Comparison of ENCODE assay signal across 9 cellular contexts in genomic region chr1:164771568-164772350, GRCh38.
DNase-seq lines count a peak whose midpoint lies in the region; ATAC-seq and TF ChIP-seq lines count a peak whose summit lies in the region.
"Had no signal": no experiment of that assay in that cellular context is flagged by ENCODE, and none has a peak within 500 bp of the region (broad histone marks: within the 10 kb centered on the region; RNA-seq: fewer than 3 reads in every experiment).

No MANE protein-coding gene starts in this region.

- no peaks in the 10 kb centered on the region for H4K20me1 ChIP-seq in GM23248 (ENCODE audit: insufficient read depth)

- H3K27me3 ChIP-seq in GM23248 (replicated peaks; ENCODE audit: insufficient read depth): no peaks in the 10 kb centered on the region

- peak overlapping the region; percentile 43 for H2AFZ ChIP-seq in GM23248

- peaks cover 74% of the 10 kb centered on the region for H3F3A ChIP-seq in GM23248 (ENCODE audit: insufficient read depth)

- no peaks in the 10 kb centered on the region for H3K9me3 ChIP-seq in GM23248 (ENCODE audit: low read depth)

- peaks cover 39% of the 10 kb centered on the region for H3K79me2 ChIP-seq in GM23248 (ENCODE audit: insufficient read depth)

- in situ Hi-C loops in GM23248 (cut with MboI): no loop called here

- H3K9me2 ChIP-seq in GM23248 (ENCODE audit: insufficient read depth): no peaks in the 10 kb centered on the region

- WGBS in GM23248 (ENCODE audit: low coverage in 1 of 2, low lambda C conversion rate in 2 of 2, missing lambda C conversion rate in 2 of 2), 2 experiments: 15% methylated on average over 8 of the region's 8 CpGs

- H3K4me2 ChIP-seq in GM23248 (ENCODE audit: unreplicated experiment): peak overlapping the region; percentile 81

- H3K36me3 ChIP-seq in GM23248 (ENCODE audit: low read depth): no peaks in the 10 kb centered on the region

- peak overlapping the region; percentile 60 for H3K9ac ChIP-seq in GM23248

- peak overlapping the region; percentile 92 for H3K27ac ChIP-seq in GM23248

- TF ChIP-seq CTCF in fibroblast of villous mesenchyme (IDR thresholded peaks at IDR 0.05; ENCODE audit: insufficient read depth, low read depth, low read length): no peak

- H3K4me3 ChIP-seq in GM23248: peak overlapping the region; percentile 25
- H3K4me3 ChIP-seq in fibroblast of villous mesenchyme (ENCODE audit: low read depth, low read length): no peak overlapping the region
- H3K4me3 ChIP-seq: GM12878 had no signal

- H3K4me1 ChIP-seq in GM23248 (ENCODE audit: insufficient read depth): peaks cover 65% of the 10 kb centered on the region

- ATAC-seq in GM21360 (IDR thresholded peaks at IDR 0.05; ENCODE audit: unreplicated experiment): no peak

- DNase-seq in GM23248 (peak; percentile 76), RPMI7951 (ENCODE audit: low read depth) (peak; percentile 67), fibroblast of villous mesenchyme (ENCODE audit: low read depth) (peak; percentile 93), renal cortical epithelial cell (ENCODE audit: low read depth) (peak; percentile 88), LoVo (ENCODE audit: low spot score) (no peak), AML-193 (lab: John Stamatoyannopoulos, UW) (no peak)
- no peak for DNase-seq in activated CD8-positive, alpha-beta memory T cell treated with anti-CD3 and anti-CD28 coated beads, Interleukin-2, amount 50 U/mL, for 48 hours

Comparison
In these comparisons a context has a peak if more than half of its experiments do, and no peak if none do; other contexts are left out.
1. DNase-seq: peak in GM23248 (single experiment), RPMI7951 (single experiment), fibroblast of villous mesenchyme (single experiment) and renal cortical epithelial cell (single experiment); none in activated CD8-positive, alpha-beta memory T cell treated with anti-CD3 and anti-CD28 coated beads, Interleukin-2, amount 50 U/mL, for 48 hours (single experiment), LoVo (single experiment) and AML-193 (0 of 2).